16 cellular contexts compared by ENCODE assay signal in the genomic region with DNA sequence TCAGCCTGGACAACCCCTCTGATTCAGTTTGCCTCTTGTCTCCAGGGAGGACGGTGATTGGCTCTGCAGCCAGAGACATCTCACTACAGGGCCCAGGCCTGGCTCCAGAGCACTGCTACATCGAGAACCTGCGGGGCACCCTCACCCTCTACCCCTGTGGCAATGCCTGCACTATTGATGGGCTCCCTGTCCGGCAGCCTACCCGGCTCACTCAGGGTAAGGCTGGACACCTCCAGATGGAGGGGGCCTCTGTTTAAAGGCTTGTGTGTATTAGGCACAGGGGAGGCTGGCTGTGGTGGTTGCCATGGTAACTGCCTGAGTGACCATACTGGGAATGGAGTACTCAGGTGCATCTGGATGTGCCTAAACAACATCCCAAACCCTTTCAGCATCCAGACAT. TPM values are rescaled to one million over a fixed set of nuclear protein-coding genes. Genes with fewer than 3 reads are reported as not detected.
DNase-seq lines count a peak whose midpoint lies in the region; ATAC-seq, FAIRE-seq and TF ChIP-seq lines count a peak whose summit lies in the region.
"Had no signal": no experiment of that assay in that cellular context is flagged by ENCODE, and none has a peak within 500 bp of the region (broad histone marks: within the 10 kb centered on the region; RNA-seq: fewer than 3 reads in every experiment).

No MANE protein-coding gene starts in this region.

- H3K27me3 Mint-ChIP-seq in glutamatergic neuron (ENCODE audit: unreplicated experiment) (peaks cover 9% of the 10 kb centered on the region), neural crest cell (ENCODE audit: low read depth) (peaks cover 11% of the 10 kb centered on the region)

- DNase-seq in IMR-90 (no peak), glutamatergic neuron (peak; percentile 23), neural crest cell (ENCODE audit: low read depth, low spot score) (no peak), kidney glomerular epithelial cell (lab: John Stamatoyannopoulos, UW) (no peak), testis (no peak), D721Med (ENCODE audit: insufficient read length, low spot score) (no peak)
- DNase-seq in activated CD4-positive, alpha-beta T cell treated with anti-CD3 and anti-CD28 coated beads for 1 hour = no peak
- DNase-seq: GOT3; MM.1S; NCI-H2171 treated with DMSO at 0.1 percent for 48 hours; stimulated activated CD4-positive, alpha-beta T cell treated with anti-CD3 and anti-CD28 coated beads, Interleukin-4, amount 100 ng/mL, for 4 hours; stimulated activated naive B cell treated with anti-CD40 and anti-IgM and Interleukin-4, amounts not matched to agents 10 μg/mL and 1 μg/mL and 100 μg/mL, for 72 hours had no signal

- H3K9me1 ChIP-seq in IMR-90 (ENCODE audit: insufficient read depth, low read length) = peaks cover 41% of the 10 kb centered on the region

- H3K4me2 ChIP-seq in IMR-90 (ENCODE audit: low read depth, low read length) = no peak overlapping the region

- H4K91ac ChIP-seq in IMR-90 (ENCODE audit: insufficient read depth, low read depth, low read length) = peak overlapping the region; percentile 82

- no CpG with 5 or more reads among the region's 5 CpGs for WGBS in IMR-90 (ENCODE audit: extremely low coverage in 2 of 2, insufficient read length in 1 of 2), 2 experiments
- WGBS in testis, 2 donors = 86 to 87% methylated on average over 3 to 5 of the region's 5 CpGs

- TF ChIP-seq RAD21 in IMR-90 (IDR thresholded peaks at IDR 0.05; ENCODE audit: low read length) = no peak

- peak overlapping the region; percentile 48; the same call in 2 of the 3 replicates for H2BK15ac ChIP-seq in IMR-90 (ENCODE audit: low read depth, low read length)

- H4K20me1 ChIP-seq in IMR-90 (ENCODE audit: insufficient read depth, low read length) = peaks cover 17% of the 10 kb centered on the region
- H4K20me1 ChIP-seq: BLaER1 treated with 17β-estradiol and CSF1 and Interleukin-3, amounts not matched to agents 10 nM and 100 nM had no signal

- peaks cover 3% of the 10 kb centered on the region for H3K9me3 Mint-ChIP-seq in glutamatergic neuron (ENCODE audit: unreplicated experiment)
- no peaks in the 10 kb centered on the region for H3K9me3 Mint-ChIP-seq in neural crest cell
- H3K9me3 Mint-ChIP-seq: stimulated activated naive B cell treated with anti-CD40 and anti-IgM and Interleukin-4, amounts not matched to agents 10 μg/mL and 1 μg/mL and 100 μg/mL, for 72 hours had no signal

- 0 out of 2 replicates have a peak overlapping the region, but pooled peaks have one; percentile 79 for H2BK20ac ChIP-seq in IMR-90 (ENCODE audit: low read depth, low read length)

- no peak overlapping the region for H4K5ac ChIP-seq in IMR-90 (ENCODE audit: low read depth, low read length)

- H3K27ac Mint-ChIP-seq in glutamatergic neuron (ENCODE audit: unreplicated experiment) (no peak overlapping the region), neural crest cell (ENCODE audit: unreplicated experiment) (peak overlapping the region; percentile 87)

- no peak overlapping the region for H3K56ac ChIP-seq in IMR-90 (ENCODE audit: extremely low read depth, insufficient read depth, low read length)

- no peak for TF ChIP-seq CTCF in IMR-90 (conservative IDR thresholded peaks at IDR 0.05; ENCODE audit: low read depth, low read length)
- no peak for TF ChIP-seq CTCF in glutamatergic neuron (IDR thresholded peaks at IDR 0.05; ENCODE audit: partially characterized antibody, unreplicated experiment)
- no peak for TF ChIP-seq CTCF in neural crest cell (conservative IDR thresholded peaks at IDR 0.05)
- TF ChIP-seq CTCF in testis (IDR thresholded peaks at IDR 0.05) = no peak
- no peak for TF ChIP-seq CTCF in D721Med (IDR thresholded peaks at IDR 0.05; ENCODE audit: insufficient read depth, missing control alignments)

- H3K4me3 Mint-ChIP-seq in glutamatergic neuron (ENCODE audit: unreplicated experiment) = no peak overlapping the region
- peak overlapping the region; percentile 62 for H3K4me3 Mint-ChIP-seq in neural crest cell
- H3K4me3 Mint-ChIP-seq: stimulated activated naive B cell treated with anti-CD40 and anti-IgM and Interleukin-4, amounts not matched to agents 10 μg/mL and 1 μg/mL and 100 μg/mL, for 72 hours had no signal

- no peak overlapping the region for H3K9ac ChIP-seq in IMR-90 (ENCODE audit: low read depth, low read length)
- H3K9ac ChIP-seq: BLaER1 treated with 17β-estradiol and CSF1 and Interleukin-3, amounts not matched to agents 10 nM and 100 nM had no signal

- POLR2A ChIA-PET in IMR-90 (lab: Charles Lee; ENCODE audit: unreplicated experiment) = no interaction called here

- H2AFZ ChIP-seq in ACC112 (ENCODE audit: low read length, unreplicated experiment) = no peak overlapping the region
- no peak overlapping the region for H2AFZ ChIP-seq in IMR-90 (replicated peaks; ENCODE audit: low read length, poor library complexity)

- H3K79me2 ChIP-seq in ACC112 (ENCODE audit: control insufficient read depth, insufficient read depth, low read length, unreplicated experiment) = peaks cover 30% of the 10 kb centered on the region

- H3K27me3 ChIP-seq in ACC112 (ENCODE audit: insufficient read depth, low read length) (no peaks in the 10 kb centered on the region), IMR-90 (ENCODE audit: control insufficient read depth, insufficient read depth, low read length) (no peaks in the 10 kb centered on the region), testis (no peaks in the 10 kb centered on the region)

- H3K9me3 ChIP-seq in IMR-90 (ENCODE audit: control insufficient read depth, insufficient read depth, low read length) (no peaks in the 10 kb centered on the region), testis (no peaks in the 10 kb centered on the region)
- H3K9me3 ChIP-seq: BLaER1 treated with 17β-estradiol and CSF1 and Interleukin-3, amounts not matched to agents 10 nM and 100 nM; psoas muscle had no signal

- no TSS peak for BruUV-seq in IMR-90 (replicated peaks; lab: Mats Ljungman, UMichigan)

- H3K4me3 ChIP-seq in ACC112 (ENCODE audit: low read depth, low read length) (no peak overlapping the region), IMR-90 (ENCODE audit: insufficient read depth, low read depth, low read length) (no peak overlapping the region), testis (no peak overlapping the region)
- H3K4me3 ChIP-seq: BLaER1 treated with 17β-estradiol and CSF1 and Interleukin-3, amounts not matched to agents 10 nM and 100 nM; psoas muscle had no signal

- H3K27ac ChIP-seq in ACC112 (ENCODE audit: low read depth, low read length) = peak overlapping the region; percentile 52
- H3K27ac ChIP-seq in IMR-90 (ENCODE audit: insufficient read depth, low read length) = peak overlapping the region; percentile 42
- H3K27ac ChIP-seq in testis = no peak overlapping the region
- H3K27ac ChIP-seq: BLaER1 treated with 17β-estradiol and CSF1 and Interleukin-3, amounts not matched to agents 10 nM and 100 nM; psoas muscle had no signal

- peak overlapping the region; percentile 51 for H2BK5ac ChIP-seq in IMR-90 (ENCODE audit: low read depth, low read length, poor library complexity, severe bottlenecking)

- in situ Hi-C loops in IMR-90 (cut with MboI; ENCODE audit: low sequenced_read_pairs) = no loop called here

- H2AK9ac ChIP-seq in IMR-90 (replicated peaks; ENCODE audit: low read depth, low read length, poor library complexity) = peak overlapping the region; percentile 75

- no peak overlapping the region for H3K18ac ChIP-seq in IMR-90 (ENCODE audit: low read depth, low read length)

- H3K36me3 ChIP-seq in ACC112 (ENCODE audit: insufficient read depth, low read length) (peaks cover 8% of the 10 kb centered on the region; the same call in 1 of the 2 replicates), IMR-90 (ENCODE audit: control insufficient read depth, insufficient read depth, low read length) (peaks cover 42% of the 10 kb centered on the region), testis (ENCODE audit: low read depth, missing control alignments) (no peaks in the 10 kb centered on the region)

- peaks cover 26 to 67% of the 10 kb centered on the region in 2 experiments; a peak in 3 of 4 replicates for H3K79me1 ChIP-seq in IMR-90 (ENCODE audit: low read depth in 1 of 2, low read length in 2 of 2)

- no peak for FAIRE-seq in D721Med (lab: Jason Lieb, UNC)
- FAIRE-seq: bronchial epithelial cell had no signal

- H3K4ac ChIP-seq in IMR-90 (ENCODE audit: low read depth, low read length) = peak overlapping the region; percentile 84

- H3K14ac ChIP-seq in IMR-90 (replicated peaks; ENCODE audit: low read depth, low read length) = peak overlapping the region; percentile 64

- peak overlapping the region in 1 of 2 experiments; percentile 14; a peak in 1 of 4 replicates for H4K8ac ChIP-seq in IMR-90 (ENCODE audit: low read depth in 2 of 2, low read length in 2 of 2)

- H2BK120ac ChIP-seq in IMR-90 (ENCODE audit: low read depth, low read length) = peak overlapping the region; percentile 62

- H3K4me1 ChIP-seq in ACC112 (ENCODE audit: control insufficient read depth, insufficient read depth, low read length, unreplicated experiment) = peaks cover 82% of the 10 kb centered on the region
- peaks cover 41% of the 10 kb centered on the region for H3K4me1 ChIP-seq in IMR-90 (ENCODE audit: control insufficient read depth, insufficient read depth, low read length)
- peaks cover 35% of the 10 kb centered on the region for H3K4me1 ChIP-seq in testis

- TF ChIP-seq POLR2A in IMR-90 (IDR thresholded peaks at IDR 0.05; ENCODE audit: low read depth, low read length) (no peak), testis (IDR thresholded peaks at IDR 0.05) (no peak)

- H3K36me3 Mint-ChIP-seq in glutamatergic neuron (ENCODE audit: unreplicated experiment) (no peaks in the 10 kb centered on the region), neural crest cell (ENCODE audit: low read depth) (peaks cover 3% of the 10 kb centered on the region)

- CTCF ChIA-PET in IMR-90 (lab: Yijun Ruan, JAX) = no interaction called here

- intact Hi-C loops in IMR-90 (cut with micrococcal nuclease) (no loop called here), testis (cut with DNase I; ENCODE audit: low total_unique reads) (no loop called here)

- peak overlapping the region; percentile 63 for H3K23ac ChIP-seq in IMR-90 (ENCODE audit: low read depth, low read length)

- peaks cover 4% of the 10 kb centered on the region for H3K4me1 Mint-ChIP-seq in glutamatergic neuron (ENCODE audit: low read depth, unreplicated experiment)
- H3K4me1 Mint-ChIP-seq in neural crest cell = peaks cover 80% of the 10 kb centered on the region

- H2AK5ac ChIP-seq in IMR-90 (ENCODE audit: low read depth, low read length) = peak overlapping the region; percentile 78

- ATAC-seq in IMR-90 (ENCODE audit: low read depth) = no peak
- ATAC-seq: psoas muscle; stimulated activated naive B cell treated with anti-CD40 and anti-IgM and Interleukin-4, amounts not matched to agents 10 μg/mL and 1 μg/mL and 100 μg/mL, for 72 hours had no signal

- dilution Hi-C loops in IMR-90 (cut with HindIII; ENCODE audit: low sequenced_read_pairs, unreplicated experiment) = no loop called here

RNA-seq across cellular contexts. Expression of a gene that starts 8.6 kb away (rescaled TPM):
- total RNA-seq in IMR-90 (2012; rRNA removed) (40.0 and 41.7 TPM in 2 replicates), glutamatergic neuron (ENCODE audit: unreplicated experiment) (78.4 TPM), neural crest cell (108 and 120 TPM in 2 replicates), testis (100 to 1,000 TPM in 1 of 2 donors, 10 to 100 TPM in 1; 95.9 to 102 TPM)
- polyA plus RNA-seq in IMR-90 (2012; rRNA removed) (90.4 and 96.4 TPM in 2 replicates), testis (ENCODE audit: insufficient read depth, low read depth, low replicate concordance) (51.1 TPM)
- polyA plus RNA-seq in IMR-90 (2012; cell fraction: cytosol; rRNA removed) = 60.4 and 83.0 TPM in 2 replicates
- 350 and 414 TPM in 2 replicates for polyA plus RNA-seq in IMR-90 (2012; cell fraction: nucleus; rRNA removed; ENCODE audit: low replicate concordance)

RNA-seq across cellular contexts. Expression of a gene that starts 43.8 kb away (rescaled TPM):
- total RNA-seq in IMR-90 (2012; rRNA removed) = 148 and 176 TPM in 2 replicates
- 212 and 215 TPM in 2 replicates for polyA plus RNA-seq in IMR-90 (2012; rRNA removed)
- 47.6 and 72.9 TPM in 2 replicates for polyA plus RNA-seq in IMR-90 (2012; cell fraction: cytosol; rRNA removed)
- polyA plus RNA-seq in IMR-90 (2012; cell fraction: nucleus; rRNA removed; ENCODE audit: low replicate concordance) = 17.0 and 104 TPM in 2 replicates
- total RNA-seq in glutamatergic neuron (ENCODE audit: unreplicated experiment) = 118 TPM
- total RNA-seq in neural crest cell = 122 and 128 TPM in 2 replicates
- total RNA-seq in testis = 100 to 1,000 TPM; 107 TPM
- polyA plus RNA-seq in testis (ENCODE audit: insufficient read depth, low read depth, low replicate concordance) = 128 TPM

RNA-seq across cellular contexts. Expression of a gene that starts 50.3 kb away (rescaled TPM):
- 45.5 and 46.2 TPM in 2 replicates for total RNA-seq in IMR-90 (2012; rRNA removed)
- 27.7 and 30.1 TPM in 2 replicates for polyA plus RNA-seq in IMR-90 (2012; rRNA removed)
- 11.6 and 13.5 TPM in 2 replicates for polyA plus RNA-seq in IMR-90 (2012; cell fraction: cytosol; rRNA removed)
- 16.9 and 37.4 TPM in 2 replicates for polyA plus RNA-seq in IMR-90 (2012; cell fraction: nucleus; rRNA removed; ENCODE audit: low replicate concordance)
- total RNA-seq in glutamatergic neuron (ENCODE audit: unreplicated experiment) = 21.1 TPM
- 24.2 and 24.4 TPM in 2 replicates for total RNA-seq in neural crest cell
- 10 to 100 TPM; 47.7 to 59.4 TPM for total RNA-seq in testis
- polyA plus RNA-seq in testis (ENCODE audit: insufficient read depth, low read depth, low replicate concordance) = 65.0 TPM

Comparison
In these comparisons a context has a peak if more than half of its experiments do, and no peak if none do; other contexts are left out.
1. H3K27ac ChIP-seq: peak in ACC112 (single experiment) and IMR-90 (single experiment); none in testis (0 of 2).